Comparison of ENCODE assay signal across 13 cellular contexts in the genomic region with DNA sequence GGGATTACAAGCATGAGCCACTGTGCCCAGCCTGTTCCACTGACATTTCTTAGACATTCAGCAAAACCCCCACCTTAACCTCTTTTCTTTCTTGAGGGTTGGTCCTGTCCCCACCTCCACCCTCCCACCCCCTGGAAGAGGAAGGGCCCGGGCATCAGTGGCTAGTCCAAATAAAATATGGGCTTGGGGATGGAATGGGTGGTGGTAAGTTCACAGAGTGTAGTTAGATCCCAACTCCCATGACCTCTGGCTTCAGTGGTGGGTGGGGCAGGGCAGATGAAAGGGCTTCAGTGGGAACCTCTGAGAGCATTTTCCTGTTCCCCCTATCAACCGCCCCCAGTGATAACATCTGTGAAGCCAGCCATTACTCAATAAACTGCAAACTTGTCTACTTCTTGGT. TPM values are rescaled to one million over a fixed set of nuclear protein-coding genes. Genes with fewer than 3 reads are reported as not detected.
A peak's percentile ranks its signal among the peaks of the same experiment; 100 is the strongest.
DNase-seq lines count a peak whose midpoint lies in the region; ATAC-seq and TF ChIP-seq lines count a peak whose summit lies in the region.
"Had no signal": no experiment of that assay in that cellular context is flagged by ENCODE, and none has a peak within 500 bp of the region (broad histone marks: within the 10 kb centered on the region; RNA-seq: fewer than 3 reads in every experiment).

No MANE protein-coding gene starts in this region.

- H3K9me3 Mint-ChIP-seq in HFFc6 (no peaks in the 10 kb centered on the region), immature natural killer cell (no peaks in the 10 kb centered on the region)
- H3K9me3 Mint-ChIP-seq: CD4-positive, CD25-positive, alpha-beta regulatory T cell had no signal

- TF ChIP-seq CTCF in heart left ventricle (IDR thresholded peaks at IDR 0.05) (no peak), right atrium auricular region (IDR thresholded peaks at IDR 0.05) (no peak), HFFc6 (IDR thresholded peaks at IDR 0.05) (no peak), testis (IDR thresholded peaks at IDR 0.05) (no peak), tibial nerve (IDR thresholded peaks at IDR 0.05) (no peak)

- TF ChIP-seq POLR2A in heart left ventricle (IDR thresholded peaks at IDR 0.05) (no peak), testis (IDR thresholded peaks at IDR 0.05) (no peak), tibial nerve (IDR thresholded peaks at IDR 0.05) (no peak)

- intact Hi-C loops in heart left ventricle (cut with DNase I): loop anchor here in 5 of 10 donors (1.0 to 2.0 kb wide), 3 partner anchors 20 to 26 kb away; partner anchors contain the start of gene KAZALD1 (in 2 of the 5)
- intact Hi-C loops in testis (cut with DNase I; ENCODE audit: low total_unique reads): no loop called here

- H3K4me3 ChIP-seq in heart left ventricle (no peak overlapping the region), right atrium auricular region (no peak overlapping the region), testis (no peak overlapping the region), tibial nerve (no peak overlapping the region)
- H3K4me3 ChIP-seq: HAP-1, SJSA1 had no signal

- H3K27ac Mint-ChIP-seq in HFFc6 (peak overlapping the region; percentile 100), immature natural killer cell (peak overlapping the region in 4 of 6 donors; percentile 6 to 89 (median 54))

- H3K36me3 ChIP-seq in heart left ventricle: peaks cover 0 to 42% (median 41%) of the 10 kb centered on the region in 9 donors
- H3K36me3 ChIP-seq in right atrium auricular region: peaks cover 30% of the 10 kb centered on the region
- H3K36me3 ChIP-seq in testis (ENCODE audit: low read depth, missing control alignments): no peaks in the 10 kb centered on the region
- peaks cover 3 to 49% (median 20%) of the 10 kb centered on the region in 3 donors for H3K36me3 ChIP-seq in tibial nerve
- H3K36me3 ChIP-seq: HAP-1 had no signal

- H3K27me3 Mint-ChIP-seq in HFFc6 (ENCODE audit: insufficient read depth) (peaks cover 1% of the 10 kb centered on the region), immature natural killer cell (ENCODE audit: low read depth in 3 of 3) (peaks cover 3 to 7% (median 5%) of the 10 kb centered on the region in 3 donors)

- H3K27me3 ChIP-seq in heart left ventricle: no peaks in the 10 kb centered on the region
- H3K27me3 ChIP-seq in right atrium auricular region: no peaks in the 10 kb centered on the region
- H3K27me3 ChIP-seq in testis: no peaks in the 10 kb centered on the region
- H3K27me3 ChIP-seq in tibial nerve: no peaks in the 10 kb centered on the region
- H3K27me3 ChIP-seq: SJSA1 had no signal

- H3K4me3 Mint-ChIP-seq in HFFc6: no peak overlapping the region; the same call in 1 of the 2 replicates
- H3K4me3 Mint-ChIP-seq in immature natural killer cell: peak overlapping the region in 1 of 5 donors; percentile 18

- DNase-seq in heart left ventricle: peak in 3 of 5 donors; percentile 4 to 17 (median 6)
- DNase-seq in right atrium auricular region (ENCODE audit: low spot score): no peak
- no peak for DNase-seq in HFFc6
- no peak for DNase-seq in immature natural killer cell
- DNase-seq in testis: no peak
- DNase-seq in tibial nerve (ENCODE audit: low spot score in 2 of 2): no peak
- DNase-seq in activated naive CD4-positive, alpha-beta T cell treated with anti-CD3 and anti-CD28 coated beads, Interleukin-2, amount 50 U/mL, for 16 hours: no peak
- no peak for DNase-seq in NCI-H524 treated with DMSO at 0.1 percent for 48 hours (lab: John Stamatoyannopoulos, UW)
- DNase-seq: NCI-H1048, NCI-H2081 treated with DMSO at 0.1 percent for 48 hours had no signal

- H3K4me1 Mint-ChIP-seq in HFFc6 (ENCODE audit: low read depth) (peaks cover 33% of the 10 kb centered on the region), immature natural killer cell (peaks cover 22 to 24% of the 10 kb centered on the region in 2 donors)

- peak overlapping the region in 1 of 12 donors; percentile 1 for H3K27ac ChIP-seq in heart left ventricle
- no peak overlapping the region for H3K27ac ChIP-seq in right atrium auricular region
- peak overlapping the region; percentile 45 to 88 for H3K27ac ChIP-seq in testis
- H3K27ac ChIP-seq in tibial nerve: no peak overlapping the region
- H3K27ac ChIP-seq: SJSA1 had no signal

- H3K36me3 Mint-ChIP-seq in HFFc6 (ENCODE audit: low read depth) (peaks cover 23% of the 10 kb centered on the region), immature natural killer cell (peaks cover 9 to 27% (median 13%) of the 10 kb centered on the region in 3 donors)

- H3K9me3 ChIP-seq in heart left ventricle: no peaks in the 10 kb centered on the region
- H3K9me3 ChIP-seq in right atrium auricular region: no peaks in the 10 kb centered on the region
- H3K9me3 ChIP-seq in testis: no peaks in the 10 kb centered on the region
- H3K9me3 ChIP-seq in tibial nerve: no peaks in the 10 kb centered on the region
- H3K9me3 ChIP-seq: HAP-1, SJSA1 had no signal

- ATAC-seq in heart left ventricle: no peak

- 28 to 43% (median 32%) methylated on average over 2 of the region's 2 CpGs for WGBS in heart left ventricle, 4 donors
- WGBS in testis, 2 donors: 46 to 52% methylated on average over 2 of the region's 2 CpGs
- 28 to 31% methylated on average over 2 of the region's 2 CpGs for WGBS in tibial nerve, 2 donors

- H3K4me1 ChIP-seq in heart left ventricle: peaks cover 0 to 24% (median 17%) of the 10 kb centered on the region in 12 donors
- peaks cover 0 to 22% of the 10 kb centered on the region in 2 donors for H3K4me1 ChIP-seq in right atrium auricular region
- H3K4me1 ChIP-seq in testis: peaks cover 22% of the 10 kb centered on the region
- H3K4me1 ChIP-seq in tibial nerve: peaks cover 0 to 24% (median 18%) of the 10 kb centered on the region in 4 donors

- TF ChIP-seq EP300 in tibial nerve (IDR thresholded peaks at IDR 0.05): no peak

RNA-seq across cellular contexts. Expression of gene SFXN3, which starts 9.8 kb away (rescaled TPM):
- total RNA-seq in heart left ventricle (10 to 100 TPM; 12.1 to 37.4 (median 17.8) TPM), right atrium auricular region (10 to 100 TPM; 16.4 to 42.9 TPM), testis (100 to 1,000 TPM in 1 of 2 donors, 10 to 100 TPM in 1; 70.7 to 125 TPM), tibial nerve (100 to 1,000 TPM in 2 of 4 donors, 10 to 100 TPM in 2; 77.4 to 181 (median 106) TPM)
- polyA plus RNA-seq in heart left ventricle (10 to 100 TPM; 11.7 to 23.5 TPM), immature natural killer cell (10 to 100 TPM; 18.2 to 23.0 (median 22.0) TPM), testis (ENCODE audit: insufficient read depth, low read depth, low replicate concordance) (38.5 TPM)
- 10 to 100 TPM; 44.1 to 57.4 (median 50.5) TPM for total RNA-seq in HFFc6 (2021; fragmentation: NEBNext Ultra II Directional; extraction: Animal tissue kit (Norgen Biotek cat#: 25700))

RNA-seq across cellular contexts. Expression of gene PDZD7, which starts 9.9 kb away (rescaled TPM):
- total RNA-seq in heart left ventricle: under 1 TPM in 8 of 9 donors, not detected in 1; 0.09 to 0.97 (median 0.35) TPM
- polyA plus RNA-seq in heart left ventricle: under 1 TPM; 0.15 to 0.27 TPM
- total RNA-seq in right atrium auricular region: 1 to 10 TPM in 1 of 2 donors, under 1 TPM in 1; 0.59 to 1.3 TPM
- 1 to 10 TPM; 1.1 to 1.9 (median 1.2) TPM for total RNA-seq in HFFc6 (2021; fragmentation: NEBNext Ultra II Directional; extraction: Animal tissue kit (Norgen Biotek cat#: 25700))
- 1 to 10 TPM in 1 of 3 donors, under 1 TPM in 1, not detected in 1; 0.28 to 1.1 TPM for polyA plus RNA-seq in immature natural killer cell
- total RNA-seq in testis: 1 to 10 TPM; 2.2 to 3.5 TPM
- 1.6 TPM for polyA plus RNA-seq in testis (ENCODE audit: insufficient read depth, low read depth, low replicate concordance)
- total RNA-seq in tibial nerve: 1 to 10 TPM in 3 of 4 donors, under 1 TPM in 1; 0.84 to 2.4 (median 1.9) TPM

RNA-seq across cellular contexts. Expression of gene KAZALD1, which starts 20.9 kb away (rescaled TPM):
- total RNA-seq in heart left ventricle (10 to 100 TPM in 2 of 9 donors, 1 to 10 TPM in 7; 1.9 to 11.1 (median 6.1) TPM), right atrium auricular region (1 to 10 TPM; 7.0 to 7.5 TPM), testis (10 to 100 TPM in 1 of 2 donors, 1 to 10 TPM in 1; 6.4 to 11.0 TPM), tibial nerve (10 to 100 TPM in 1 of 4 donors, 1 to 10 TPM in 3; 4.0 to 13.5 (median 8.4) TPM)
- polyA plus RNA-seq in heart left ventricle (10 to 100 TPM in 1 of 2 donors, 1 to 10 TPM in 1; 10.0 to 10.6 TPM), immature natural killer cell (not detected), testis (ENCODE audit: insufficient read depth, low read depth, low replicate concordance) (6.8 TPM)
- total RNA-seq in HFFc6 (2021; fragmentation: NEBNext Ultra II Directional; extraction: Animal tissue kit (Norgen Biotek cat#: 25700)): 10 to 100 TPM; 14.5 to 21.1 (median 19.9) TPM
- total RNA-seq: CD4-positive, CD25-positive, alpha-beta regulatory T cell had no signal

RNA-seq across cellular contexts. Expression of gene LZTS2, which starts 41.2 kb away (rescaled TPM):
- total RNA-seq in heart left ventricle: 10 to 100 TPM; 33.7 to 93.0 (median 40.6) TPM
- 10 to 100 TPM; 45.5 to 61.9 TPM for polyA plus RNA-seq in heart left ventricle
- 10 to 100 TPM; 40.0 to 71.0 TPM for total RNA-seq in right atrium auricular region
- total RNA-seq in HFFc6 (2021; fragmentation: NEBNext Ultra II Directional; extraction: Animal tissue kit (Norgen Biotek cat#: 25700)): 10 to 100 TPM; 66.8 to 80.5 (median 74.6) TPM
- 10 to 100 TPM in 1 of 3 donors, 1 to 10 TPM in 2; 5.8 to 13.1 (median 7.1) TPM for polyA plus RNA-seq in immature natural killer cell
- total RNA-seq in testis: 100 to 1,000 TPM; 133 to 158 TPM
- 65.9 TPM for polyA plus RNA-seq in testis (ENCODE audit: insufficient read depth, low read depth, low replicate concordance)
- total RNA-seq in tibial nerve: 100 to 1,000 TPM in 2 of 4 donors, 10 to 100 TPM in 2; 81.4 to 134 (median 98.7) TPM

RNA-seq across cellular contexts. Expression of gene TWNK, which starts 53.5 kb away (rescaled TPM):
- 1 to 10 TPM; 4.7 to 7.6 (median 5.8) TPM for total RNA-seq in heart left ventricle
- polyA plus RNA-seq in heart left ventricle: 1 to 10 TPM; 4.8 to 9.5 TPM
- total RNA-seq in right atrium auricular region: 1 to 10 TPM; 5.5 to 7.1 TPM
- 1 to 10 TPM; 5.7 to 9.5 (median 7.0) TPM for total RNA-seq in HFFc6 (2021; fragmentation: NEBNext Ultra II Directional; extraction: Animal tissue kit (Norgen Biotek cat#: 25700))
- polyA plus RNA-seq in immature natural killer cell: 1 to 10 TPM in 1 of 3 donors, under 1 TPM in 1, not detected in 1; 0.76 to 5.7 TPM
- 10 to 100 TPM; 24.4 to 31.1 TPM for total RNA-seq in testis
- polyA plus RNA-seq in testis (ENCODE audit: insufficient read depth, low read depth, low replicate concordance): 26.4 TPM
- 10 to 100 TPM in 1 of 4 donors, 1 to 10 TPM in 3; 5.0 to 11.4 (median 6.6) TPM for total RNA-seq in tibial nerve

Comparison
In these comparisons a context has a peak if more than half of its experiments do, and no peak if none do; other contexts are left out.
1. DNase-seq: peak in heart left ventricle (3 of 5); none in right atrium auricular region (single experiment), HFFc6 (single experiment), immature natural killer cell (0 of 3), testis (single experiment), tibial nerve (0 of 2), activated naive CD4-positive, alpha-beta T cell treated with anti-CD3 and anti-CD28 coated beads, Interleukin-2, amount 50 U/mL, for 16 hours (single experiment) and NCI-H524 treated with DMSO at 0.1 percent for 48 hours (single experiment).
2. H3K27ac ChIP-seq: peak in testis (2 of 2); none in right atrium auricular region (0 of 2) and tibial nerve (0 of 4).